In the genomic region with DNA sequence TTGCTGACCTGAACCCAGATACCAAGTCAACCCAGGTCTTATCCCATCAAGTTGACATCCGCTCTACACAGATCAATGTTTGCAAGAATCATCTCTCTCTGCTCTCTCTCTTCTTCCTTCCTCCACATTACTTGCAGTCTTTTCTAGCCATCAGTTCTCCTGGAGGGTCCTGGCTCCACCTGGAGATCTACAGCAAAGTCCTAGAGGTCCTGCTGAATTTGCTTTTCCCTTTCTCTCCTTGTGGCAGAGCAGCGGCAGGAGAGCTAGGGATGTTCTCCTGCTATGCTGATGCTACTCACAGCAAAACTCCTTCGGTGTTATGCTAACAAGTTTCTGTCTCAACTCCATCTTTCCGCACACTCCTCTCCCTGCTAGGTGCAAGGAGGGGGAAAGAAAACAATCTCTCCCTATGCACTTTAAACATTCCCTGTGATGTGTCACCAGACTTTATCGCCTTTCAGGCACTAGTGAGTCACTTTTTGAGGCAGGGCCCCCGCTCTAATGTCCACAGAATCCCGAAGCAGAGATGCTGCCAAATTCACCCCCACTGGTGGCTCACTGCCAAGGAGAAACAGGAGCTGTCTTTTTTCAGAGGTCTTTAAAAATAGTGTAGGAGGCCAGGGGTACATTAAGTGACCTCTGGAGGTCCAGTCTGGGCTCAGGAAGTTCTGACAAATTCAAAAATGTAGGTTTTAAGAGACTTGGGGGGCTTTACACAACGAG, we compare ENCODE assay signal across 1 cellular context.
TF ChIP-seq lines count a peak whose summit lies in the region.

No MANE protein-coding gene starts in this region.

TF ChIP-seq in SK-N-SH, 30 proteins besides CTCF, POLR2A, EP300 and RAD21 (continued from another document):
- TF ChIP-seq USF1 (IDR thresholded peaks at IDR 0.05; ENCODE audit: borderline replicate concordance, low read depth) (no peak), GABPA (IDR thresholded peaks at IDR 0.05; ENCODE audit: low read depth) (no peak; the same call in 1 of the 2 replicates), USF2 (IDR thresholded peaks at IDR 0.05; ENCODE audit: borderline replicate concordance, low read depth, low read length) (no peak), TAF1 (IDR thresholded peaks at IDR 0.05; ENCODE audit: borderline replicate concordance, low read depth, low read length) (no peak; the same call in 1 of the 2 replicates), NRF1 (IDR thresholded peaks at IDR 0.05; ENCODE audit: low read depth, low read length) (no peak), ELF1 (IDR thresholded peaks at IDR 0.05) (no peak), EZH2phosphoT487 (IDR thresholded peaks at IDR 0.05; ENCODE audit: borderline replicate concordance, low read depth) (no peak), YY1 (IDR thresholded peaks at IDR 0.05; ENCODE audit: low read depth) (peak; percentile 43; the same call in 1 of the 2 replicates), ZBTB33 (IDR thresholded peaks at IDR 0.05; ENCODE audit: borderline replicate concordance, low read depth) (peak; percentile 84), MXI1 (IDR thresholded peaks at IDR 0.05; ENCODE audit: low read depth, low read length) (no peak), FOXJ3 (CRISPR knock-in tag; IDR thresholded peaks at IDR 0.05) (no peak), TEAD4 (IDR thresholded peaks at IDR 0.05; ENCODE audit: borderline replicate concordance, insufficient read depth) (peak; percentile 96), RFX5 (IDR thresholded peaks at IDR 0.05; ENCODE audit: low read length) (no peak), FOXM1 (IDR thresholded peaks at IDR 0.05; ENCODE audit: low read depth) (peak; percentile 89), POLR2AphosphoS5 (IDR thresholded peaks at IDR 0.05; ENCODE audit: low read depth, low read length) (peak; percentile 75; the same call in 1 of the 2 replicates), MEF2A (IDR thresholded peaks at IDR 0.05; ENCODE audit: borderline replicate concordance, low read depth) (peak; percentile 90), JUND (IDR thresholded peaks at IDR 0.05) (peak; percentile 99), CHD2 (IDR thresholded peaks at IDR 0.05; ENCODE audit: low read length, partially characterized antibody) (no peak), GATA2 (CRISPR knock-in tag; IDR thresholded peaks at IDR 0.05) (no peak), TCF12 (IDR thresholded peaks at IDR 0.05) (peak; percentile 96), SMC3 (IDR thresholded peaks at IDR 0.05; ENCODE audit: low read depth, low read length) (no peak), RXRA (IDR thresholded peaks at IDR 0.05; ENCODE audit: borderline replicate concordance, low read depth) (peak; percentile 94)
- TF ChIP-seq, protein P1, sequence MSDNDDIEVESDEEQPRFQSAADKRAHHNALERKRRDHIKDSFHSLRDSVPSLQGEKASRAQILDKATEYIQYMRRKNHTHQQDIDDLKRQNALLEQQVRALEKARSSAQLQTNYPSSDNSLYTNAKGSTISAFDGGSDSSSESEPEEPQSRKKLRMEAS (IDR thresholded peaks at IDR 0.05; ENCODE audit: low read depth) = no peak; the same call in 1 of the 2 replicates
TF ChIP-seq in SK-N-SH: peak in this region for 14.
